In genomic region chr2:13201924-13202323, GRCh38 we compare ENCODE assay signal across 1 cellular context.
TF ChIP-seq lines count a peak whose summit lies in the region.

No MANE protein-coding gene starts in this region.

TF ChIP-seq in GM23338, 12 proteins besides CTCF, POLR2A, EP300 and RAD21 (continued from another document):
- TF ChIP-seq REST (IDR thresholded peaks at IDR 0.05; ENCODE audit: unreplicated experiment) (no peak), JUNB (IDR thresholded peaks at IDR 0.05; ENCODE audit: unreplicated experiment) (no peak), CREB1 (CRISPR knock-in tag; IDR thresholded peaks at IDR 0.05; ENCODE audit: low read depth) (no peak), ZNF331 (CRISPR knock-in tag; IDR thresholded peaks at IDR 0.05; ENCODE audit: low read depth) (no peak), ZNF462 (CRISPR knock-in tag; IDR thresholded peaks at IDR 0.05) (no peak), NANOG (IDR thresholded peaks at IDR 0.05; ENCODE audit: borderline replicate concordance) (no peak), ZNF114 (CRISPR knock-in tag; IDR thresholded peaks at IDR 0.05) (no peak), ETS1 (IDR thresholded peaks at IDR 0.05) (no peak)
